In the genomic region with DNA sequence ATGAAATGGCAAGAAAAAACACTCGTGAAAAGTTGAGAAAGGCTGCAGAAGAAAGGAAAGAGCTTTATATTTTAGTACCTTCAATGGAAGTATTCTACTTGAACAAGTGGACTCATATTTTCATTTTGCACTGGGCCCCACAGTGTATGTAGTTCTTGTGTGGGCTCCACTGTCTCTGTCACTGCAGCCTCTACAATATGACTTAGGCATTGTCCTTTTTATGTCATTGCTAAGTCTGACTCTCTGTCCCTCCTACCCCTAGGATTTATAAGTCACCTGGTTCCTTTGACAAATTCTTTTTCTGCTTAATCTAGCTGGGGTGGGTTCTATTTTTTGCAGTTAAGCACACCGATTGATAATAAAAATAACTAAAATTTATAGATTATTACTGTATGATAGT, we compare ENCODE assay signal across 22 cellular contexts. TPM values are rescaled to one million over a fixed set of nuclear protein-coding genes. Genes with fewer than 3 reads are reported as not detected.
DNase-seq lines count a peak whose midpoint lies in the region; ATAC-seq and TF ChIP-seq lines count a peak whose summit lies in the region.
"Had no signal": no experiment of that assay in that cellular context is flagged by ENCODE, and none has a peak within 500 bp of the region (broad histone marks: within the 10 kb centered on the region; RNA-seq: fewer than 3 reads in every experiment).

No MANE protein-coding gene starts in this region.

- H3K9me3 Mint-ChIP-seq in CD4-positive, alpha-beta T cell, result no peaks in the 10 kb centered on the region
- H3K9me3 Mint-ChIP-seq: CD14-positive monocyte; CD4-positive, alpha-beta memory T cell; HFFc6 had no signal

- H3K27me3 Mint-ChIP-seq in CD4-positive, alpha-beta T cell, result peaks cover 7% of the 10 kb centered on the region

- intact Hi-C loops in CD4-positive, alpha-beta T cell (cut with DNase I, micrococcal nuclease), result no loop called here

- H3K4me1 ChIP-seq in SJSA1 (replicated peaks), result peaks cover 48% of the 10 kb centered on the region
- no peaks in the 10 kb centered on the region for H3K4me1 ChIP-seq in suprapubic skin
- H3K4me1 ChIP-seq: BE2C; BLaER1 treated with 17β-estradiol and CSF1 and Interleukin-3, amounts not matched to agents 10 nM and 100 nM had no signal

- H3K27ac ChIP-seq in 22Rv1 (peak overlapping the region; percentile 76), SJSA1 (peak overlapping the region; percentile 61), epithelial cell of prostate (peak overlapping the region; percentile 61), suprapubic skin (peak overlapping the region; percentile 6)
- no peak overlapping the region for H3K27ac ChIP-seq in CD4-positive, alpha-beta T cell (ENCODE audit: low read depth, low read length)
- H3K27ac ChIP-seq: A549; BLaER1 treated with 17β-estradiol and CSF1 and Interleukin-3, amounts not matched to agents 10 nM and 100 nM had no signal

- H3K27me3 ChIP-seq in SJSA1 (replicated peaks) (no peaks in the 10 kb centered on the region), suprapubic skin (no peaks in the 10 kb centered on the region)
- H3K27me3 ChIP-seq in CD4-positive, alpha-beta T cell (ENCODE audit: control insufficient read depth, insufficient read depth, low read length), result no peaks in the 10 kb centered on the region
- H3K27me3 ChIP-seq: BE2C; BLaER1 treated with 17β-estradiol and CSF1 and Interleukin-3, amounts not matched to agents 10 nM and 100 nM had no signal

- 80% methylated on average over 2 of the region's 2 CpGs for WGBS in suprapubic skin

- H3K36me3 Mint-ChIP-seq in CD4-positive, alpha-beta T cell (ENCODE audit: low read depth), result no peaks in the 10 kb centered on the region
- H3K36me3 Mint-ChIP-seq: CD14-positive monocyte; CD4-positive, alpha-beta memory T cell had no signal

- no peak for TF ChIP-seq EP300 in suprapubic skin (IDR thresholded peaks at IDR 0.05)

- H3K4me1 Mint-ChIP-seq in CD4-positive, alpha-beta T cell (ENCODE audit: low read depth), result no peaks in the 10 kb centered on the region
- H3K4me1 Mint-ChIP-seq: CD14-positive monocyte; CD4-positive, alpha-beta memory T cell had no signal

- ATAC-seq in CD4-positive, alpha-beta T cell (ENCODE audit: poor library complexity), result no peak
- ATAC-seq in GM21367 (IDR thresholded peaks at IDR 0.05; ENCODE audit: unreplicated experiment), result no peak
- ATAC-seq: A549 had no signal

- H3K4me3 ChIP-seq in SJSA1 (no peak overlapping the region), suprapubic skin (no peak overlapping the region)
- H3K4me3 ChIP-seq: A549; BLaER1 treated with 17β-estradiol and CSF1 and Interleukin-3, amounts not matched to agents 10 nM and 100 nM; HAP-1 had no signal

- no peak for TF ChIP-seq CTCF in 22Rv1 (IDR thresholded peaks at IDR 0.05)
- no peak for TF ChIP-seq CTCF in suprapubic skin (IDR thresholded peaks at IDR 0.05)
- no peak for TF ChIP-seq CTCF in CD4-positive, alpha-beta T cell (IDR thresholded peaks at IDR 0.05)

- CTCF ChIA-PET in CD4-positive, alpha-beta T cell (lab: Charles Lee), result no interaction called here

- DNase-seq in SJSA1 (ENCODE audit: low read depth in 1 of 2, low spot score in 2 of 2), result no peak
- no peak for DNase-seq in epithelial cell of prostate (ENCODE audit: low read depth, low spot score)
- no peak for DNase-seq in suprapubic skin (ENCODE audit: low spot score in 2 of 2)
- DNase-seq in CD4-positive, alpha-beta T cell, result no peak
- no peak for DNase-seq in iPS-NIHi11 (ENCODE audit: low spot score)
- DNase-seq in KBM-7, result no peak
- DNase-seq: 8988T; ACHN; AML-193; BE2C; CD4-positive, alpha-beta memory T cell; COR-L47; DMS153; DND-41; GOT3; HFFc6 had no signal

- POLR2A ChIA-PET in CD4-positive, alpha-beta T cell (lab: Charles Lee), result no interaction called here

- H3K36me3 ChIP-seq in SJSA1 (no peaks in the 10 kb centered on the region), suprapubic skin (no peaks in the 10 kb centered on the region)
- H3K36me3 ChIP-seq: BE2C; BLaER1 treated with 17β-estradiol and CSF1 and Interleukin-3, amounts not matched to agents 10 nM and 100 nM; HAP-1 had no signal

- no peak overlapping the region for H3K4me3 Mint-ChIP-seq in CD4-positive, alpha-beta T cell
- H3K4me3 Mint-ChIP-seq: CD14-positive monocyte; CD4-positive, alpha-beta memory T cell; HFFc6 had no signal

- H3K9me3 ChIP-seq in SJSA1 (replicated peaks), result no peaks in the 10 kb centered on the region
- H3K9me3 ChIP-seq in suprapubic skin, result no peaks in the 10 kb centered on the region
- no peaks in the 10 kb centered on the region for H3K9me3 ChIP-seq in CD4-positive, alpha-beta T cell (ENCODE audit: control insufficient read depth, low read length)
- H3K9me3 ChIP-seq: A549; BE2C; BLaER1 treated with 17β-estradiol and CSF1 and Interleukin-3, amounts not matched to agents 10 nM and 100 nM; HAP-1 had no signal

- in situ Hi-C loops in KBM-7 (cut with MboI; ENCODE audit: low pct_unique_long_range_greater_than_20kb, low sequenced_read_pairs), result no loop called here

- TF ChIP-seq POLR2A in suprapubic skin (IDR thresholded peaks at IDR 0.05), result no peak

- H3K27ac Mint-ChIP-seq in CD4-positive, alpha-beta T cell, result no peak overlapping the region
- H3K27ac Mint-ChIP-seq: CD14-positive monocyte; CD4-positive, alpha-beta memory T cell; HFFc6 had no signal

RNA-seq across cellular contexts. Expression of a gene that starts 27.7 kb away (rescaled TPM):
- 0.25 and 3.0 TPM in 2 replicates for total RNA-seq in SJSA1 (2014; rRNA removed; shearing (Covaris generic))
- 10 to 100 TPM; 14.7 to 40.5 (median 23.4) TPM for total RNA-seq in suprapubic skin
- not detected for total RNA-seq in CD4-positive, alpha-beta T cell
- total RNA-seq: CD4-positive, alpha-beta memory T cell; HFFc6 had no signal

RNA-seq across cellular contexts. Expression of a gene that starts 33.4 kb away (rescaled TPM):
- total RNA-seq in SJSA1 (2014; rRNA removed; shearing (Covaris generic)), result not detected in 2 replicates
- not detected for total RNA-seq in suprapubic skin
- not detected for total RNA-seq in CD4-positive, alpha-beta T cell
- total RNA-seq: CD4-positive, alpha-beta memory T cell; HFFc6 had no signal
